Comparison of ENCODE assay signal across 8 cellular contexts in the genomic region with DNA sequence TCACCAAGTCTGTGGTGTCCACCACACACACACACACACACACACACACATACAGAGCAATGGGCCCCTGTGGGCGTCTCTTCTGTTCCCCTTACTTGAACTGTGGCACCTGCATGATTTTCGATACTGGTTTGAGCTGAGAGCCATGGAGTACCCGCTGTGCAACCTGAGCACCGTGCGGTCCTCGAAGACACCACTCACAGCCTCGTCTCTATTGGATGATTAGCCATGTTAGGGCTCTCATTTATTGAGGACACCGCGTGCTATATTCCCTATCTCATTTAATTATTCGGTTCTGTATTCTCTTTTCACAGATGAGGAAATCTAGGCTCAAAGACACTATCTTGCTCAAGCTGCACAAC. TPM values are rescaled to one million over a fixed set of nuclear protein-coding genes. Genes with fewer than 3 reads are reported as not detected.
DNase-seq lines count a peak whose midpoint lies in the region; ATAC-seq and TF ChIP-seq lines count a peak whose summit lies in the region.

No MANE protein-coding gene starts in this region.

- peaks cover 45% of the 10 kb centered on the region for H3K27me3 Mint-ChIP-seq in activated T-helper 2 cell treated with anti-CD3 and anti-CD28 coated beads, Interferon-gamma antibody, Interleukin-2, Interleukin-4, amounts not matched to agents 10 μg/mL and 5 μg/mL and 100 μg/mL, durations not matched to agents 14 hours and 24 hours and 36 hours (ENCODE audit: low read depth)

- H3K27ac ChIP-seq in right atrium auricular region (peak overlapping the region; percentile 63 to 74), right lobe of liver (no peak overlapping the region), aorta (ENCODE audit: low read depth in 1 of 2, low read length in 2 of 2) (peak overlapping the region in 1 of 2 donors; percentile 25)

- H3K9me3 ChIP-seq in right atrium auricular region = no peaks in the 10 kb centered on the region
- no peaks in the 10 kb centered on the region for H3K9me3 ChIP-seq in right lobe of liver
- no peaks in the 10 kb centered on the region for H3K9me3 ChIP-seq in aorta (ENCODE audit: control insufficient read depth, low read length)

- H3K36me3 ChIP-seq in right atrium auricular region = no peaks in the 10 kb centered on the region
- H3K36me3 ChIP-seq in right lobe of liver = no peaks in the 10 kb centered on the region
- H3K36me3 ChIP-seq in aorta (ENCODE audit: control insufficient read depth in 1 of 2, insufficient read depth in 2 of 2, low read length in 1 of 2) = no peaks in the 10 kb centered on the region

- no peak for TF ChIP-seq POLR2A in right lobe of liver (IDR thresholded peaks at IDR 0.05)

- no peak for TF ChIP-seq CTCF in right atrium auricular region (IDR thresholded peaks at IDR 0.05)
- no peak for TF ChIP-seq CTCF in right lobe of liver (IDR thresholded peaks at IDR 0.05)

- H3K4me3 Mint-ChIP-seq in activated T-helper 2 cell treated with anti-CD3 and anti-CD28 coated beads, Interferon-gamma antibody, Interleukin-2, Interleukin-4, amounts not matched to agents 10 μg/mL and 5 μg/mL and 100 μg/mL, durations not matched to agents 14 hours and 24 hours and 36 hours (ENCODE audit: low read depth) = peak overlapping the region; percentile 31

- intact Hi-C loops in cardiac septum (cut with DNase I) = loop anchor here (2.0 kb wide), 1 partner anchor 14 kb away; no protein-coding TSS in a partner anchor
- intact Hi-C loops in activated T-helper 2 cell treated with anti-CD3 and anti-CD28 coated beads, Interferon-gamma antibody, Interleukin-2, Interleukin-4, amounts not matched to agents 10 μg/mL and 5 μg/mL and 100 μg/mL, durations not matched to agents 14 hours and 24 hours and 36 hours (cut with micrococcal nuclease) = no loop called here
- intact Hi-C loops in right lobe of liver (cut with DNase I) = no loop called here
- intact Hi-C loops in aorta (cut with DNase I) = loop anchor here in 1 of 2 donors (2.0 kb wide), 1 partner anchor 14 kb away; no protein-coding TSS in a partner anchor

- H3K27me3 ChIP-seq in right atrium auricular region (no peaks in the 10 kb centered on the region), right lobe of liver (no peaks in the 10 kb centered on the region), aorta (ENCODE audit: control insufficient read depth in 1 of 2, insufficient read depth in 2 of 2, low read length in 1 of 2) (no peaks in the 10 kb centered on the region)

- ATAC-seq in right lobe of liver = no peak
- ATAC-seq in aorta (ENCODE audit: low FRiP score) = peak; percentile 1
- no peak for ATAC-seq in HG03045 (IDR thresholded peaks at IDR 0.05; ENCODE audit: unreplicated experiment)

- peaks cover 1% of the 10 kb centered on the region for H3K4me1 Mint-ChIP-seq in activated T-helper 2 cell treated with anti-CD3 and anti-CD28 coated beads, Interferon-gamma antibody, Interleukin-2, Interleukin-4, amounts not matched to agents 10 μg/mL and 5 μg/mL and 100 μg/mL, durations not matched to agents 14 hours and 24 hours and 36 hours (ENCODE audit: low read depth)

- DNase-seq in right atrium auricular region (ENCODE audit: low spot score) (no peak), cardiac septum (ENCODE audit: low spot score) (no peak), right lobe of liver (no peak), aorta (no peak), islet precursor cell (no peak), NK-92 (lab: John Stamatoyannopoulos, UW; ENCODE audit: unreplicated experiment) (no peak)
- DNase-seq in activated T-helper 2 cell treated with anti-CD3 and anti-CD28 coated beads, Interferon-gamma antibody, Interleukin-2, Interleukin-4, amounts not matched to agents 10 μg/mL and 5 μg/mL and 100 μg/mL, durations not matched to agents 14 hours and 24 hours and 36 hours (ENCODE audit: low spot score) = no peak

- 18% methylated on average over 8 of the region's 10 CpGs for WGBS in right lobe of liver (ENCODE audit: insufficient coverage, low coverage, low lambda C conversion rate, missing lambda C conversion rate)
- WGBS in aorta, 2 donors = 18 to 20% methylated on average over 10 of the region's 10 CpGs

- H3K4me3 ChIP-seq in right atrium auricular region (peak overlapping the region; percentile 57 to 70), right lobe of liver (peak overlapping the region; percentile 75 to 79 (median 77)), aorta (ENCODE audit: low read length in 2 of 2) (peak overlapping the region in 1 of 2 donors; percentile 84)

- H3K36me3 Mint-ChIP-seq in activated T-helper 2 cell treated with anti-CD3 and anti-CD28 coated beads, Interferon-gamma antibody, Interleukin-2, Interleukin-4, amounts not matched to agents 10 μg/mL and 5 μg/mL and 100 μg/mL, durations not matched to agents 14 hours and 24 hours and 36 hours (ENCODE audit: low read depth) = no peaks in the 10 kb centered on the region

- no peaks in the 10 kb centered on the region for H3K9me3 Mint-ChIP-seq in activated T-helper 2 cell treated with anti-CD3 and anti-CD28 coated beads, Interferon-gamma antibody, Interleukin-2, Interleukin-4, amounts not matched to agents 10 μg/mL and 5 μg/mL and 100 μg/mL, durations not matched to agents 14 hours and 24 hours and 36 hours

- H3K4me1 ChIP-seq in right atrium auricular region (peaks cover 0 to 29% of the 10 kb centered on the region in 2 donors), right lobe of liver (peaks cover 0 to 4% (median 0%) of the 10 kb centered on the region in 4 donors), aorta (ENCODE audit: control insufficient read depth in 1 of 2, insufficient read depth in 2 of 2, low read length in 2 of 2) (peaks cover 0 to 4% of the 10 kb centered on the region in 2 donors)

- H3K27ac Mint-ChIP-seq in activated T-helper 2 cell treated with anti-CD3 and anti-CD28 coated beads, Interferon-gamma antibody, Interleukin-2, Interleukin-4, amounts not matched to agents 10 μg/mL and 5 μg/mL and 100 μg/mL, durations not matched to agents 14 hours and 24 hours and 36 hours = no peak overlapping the region

RNA-seq across cellular contexts. Expression of a gene that starts 0.6 kb away (rescaled TPM):
- total RNA-seq in right atrium auricular region = 1 to 10 TPM; 1.6 to 5.6 TPM
- 18.9 TPM for total RNA-seq in cardiac septum
- total RNA-seq in activated T-helper 2 cell treated with anti-CD3 and anti-CD28 coated beads, Interferon-gamma antibody, Interleukin-2, Interleukin-4, amounts not matched to agents 10 μg/mL and 5 μg/mL and 100 μg/mL, durations not matched to agents 14 hours and 24 hours and 36 hours = 1.1 and 1.6 TPM in 2 replicates
- total RNA-seq in right lobe of liver = 1 to 10 TPM; 1.7 to 6.9 (median 3.3) TPM
- 10 to 100 TPM; 38.2 to 39.1 TPM for total RNA-seq in aorta
- 10 to 100 TPM; 10.8 to 14.3 TPM for polyA plus RNA-seq in aorta

Comparison
In these comparisons a context has a peak if more than half of its experiments do, and no peak if none do; other contexts are left out.
1. H3K27ac ChIP-seq: peak in right atrium auricular region (2 of 2); none in right lobe of liver (0 of 3).